In genomic region chr4:55547461-55547770, GRCh38 we compare ENCODE assay signal across 8 cellular contexts. TPM values are rescaled to one million over a fixed set of nuclear protein-coding genes. Genes with fewer than 3 reads are reported as not detected.
DNase-seq lines count a peak whose midpoint lies in the region; ATAC-seq and TF ChIP-seq lines count a peak whose summit lies in the region.

No MANE protein-coding gene starts in this region.

- peaks cover 57% of the 10 kb centered on the region for H3K4me1 Mint-ChIP-seq in stimulated activated naive CD8-positive, alpha-beta T cell treated with anti-CD3 and anti-CD28 coated beads, Interleukin-15, Interleukin-2, amounts not matched to agents 100 ng/mL and 50 ng/mL, for 24 hours (ENCODE audit: low read depth)
- H3K4me1 Mint-ChIP-seq in stimulated activated effector memory CD8-positive, alpha-beta T cell treated with anti-CD3 and anti-CD28 coated beads, Interleukin-12 subunit alpha, Interleukin-12 subunit beta, amount 100 ng/mL, for 72 hours: peaks cover 31% of the 10 kb centered on the region

- peaks cover 4% of the 10 kb centered on the region for H3K27me3 Mint-ChIP-seq in stimulated activated naive CD8-positive, alpha-beta T cell treated with anti-CD3 and anti-CD28 coated beads, Interleukin-15, Interleukin-2, amounts not matched to agents 100 ng/mL and 50 ng/mL, for 24 hours

- no peaks in the 10 kb centered on the region for H3K36me3 Mint-ChIP-seq in stimulated activated naive CD8-positive, alpha-beta T cell treated with anti-CD3 and anti-CD28 coated beads, Interleukin-15, Interleukin-2, amounts not matched to agents 100 ng/mL and 50 ng/mL, for 24 hours (ENCODE audit: low read depth)
- H3K36me3 Mint-ChIP-seq in stimulated activated effector memory CD8-positive, alpha-beta T cell treated with anti-CD3 and anti-CD28 coated beads, Interleukin-12 subunit alpha, Interleukin-12 subunit beta, amount 100 ng/mL, for 72 hours: peaks cover 13% of the 10 kb centered on the region

- no peaks in the 10 kb centered on the region for H3K9me3 Mint-ChIP-seq in stimulated activated naive CD8-positive, alpha-beta T cell treated with anti-CD3 and anti-CD28 coated beads, Interleukin-15, Interleukin-2, amounts not matched to agents 100 ng/mL and 50 ng/mL, for 24 hours
- no peaks in the 10 kb centered on the region for H3K9me3 Mint-ChIP-seq in stimulated activated effector memory CD8-positive, alpha-beta T cell treated with anti-CD3 and anti-CD28 coated beads, Interleukin-12 subunit alpha, Interleukin-12 subunit beta, amount 100 ng/mL, for 72 hours

- no peak for ATAC-seq in stimulated activated naive CD8-positive, alpha-beta T cell treated with anti-CD3 and anti-CD28 coated beads, Interleukin-15, Interleukin-2, amounts not matched to agents 100 U/mL and 50 U/mL, for 24 hours
- no peak for ATAC-seq in stimulated activated effector memory CD8-positive, alpha-beta T cell treated with anti-CD3 and anti-CD28 coated beads, Interleukin-12 subunit alpha, Interleukin-12 subunit beta, amount 100 ng/mL, for 72 hours
- ATAC-seq in GM21367 (IDR thresholded peaks at IDR 0.05; ENCODE audit: unreplicated experiment): no peak
- ATAC-seq in omental fat pad (ENCODE audit: low FRiP score): no peak

- 0 to 2% (median 2%) methylated on average over 10 of the region's 10 CpGs for WGBS in adipose tissue, 3 donors

- no peak for DNase-seq in stimulated activated naive CD8-positive, alpha-beta T cell treated with anti-CD3 and anti-CD28 coated beads, Interleukin-15, Interleukin-2, amounts not matched to agents 100 U/mL and 50 U/mL, for 24 hours
- DNase-seq in iPS-NIHi11 (ENCODE audit: low spot score): peak; percentile 50
- DNase-seq in stimulated activated effector memory CD8-positive, alpha-beta T cell treated with anti-CD3 and anti-CD28 coated beads, Interleukin-12 subunit alpha, Interleukin-12 subunit beta, amount 100 ng/mL, for 72 hours (ENCODE audit: low spot score in 2 of 2): no peak
- no peak for DNase-seq in omental fat pad (ENCODE audit: low spot score)
- DNase-seq in AML-193 (lab: John Stamatoyannopoulos, UW): no peak

- H3K27ac ChIP-seq in adipose tissue (ENCODE audit: low read depth, low read length): peak overlapping the region; percentile 53

- peak overlapping the region; percentile 70 for H3K27ac Mint-ChIP-seq in stimulated activated naive CD8-positive, alpha-beta T cell treated with anti-CD3 and anti-CD28 coated beads, Interleukin-15, Interleukin-2, amounts not matched to agents 100 ng/mL and 50 ng/mL, for 24 hours
- H3K27ac Mint-ChIP-seq in stimulated activated effector memory CD8-positive, alpha-beta T cell treated with anti-CD3 and anti-CD28 coated beads, Interleukin-12 subunit alpha, Interleukin-12 subunit beta, amount 100 ng/mL, for 72 hours: peak overlapping the region; percentile 84

- H3K4me3 Mint-ChIP-seq in stimulated activated naive CD8-positive, alpha-beta T cell treated with anti-CD3 and anti-CD28 coated beads, Interleukin-15, Interleukin-2, amounts not matched to agents 100 ng/mL and 50 ng/mL, for 24 hours: peak overlapping the region; percentile 91
- peak overlapping the region; percentile 80 for H3K4me3 Mint-ChIP-seq in stimulated activated effector memory CD8-positive, alpha-beta T cell treated with anti-CD3 and anti-CD28 coated beads, Interleukin-12 subunit alpha, Interleukin-12 subunit beta, amount 100 ng/mL, for 72 hours

- no peak for TF ChIP-seq CTCF in omental fat pad (IDR thresholded peaks at IDR 0.05)

RNA-seq across cellular contexts. Expression of gene CLOCK, which starts 0.7 kb away (rescaled TPM):
- 10 to 100 TPM in 1 of 3 donors, 1 to 10 TPM in 2; 2.9 to 10.1 (median 8.2) TPM for polyA plus RNA-seq in adipose tissue
- 10 to 100 TPM; 18.7 to 30.4 (median 27.0) TPM for total RNA-seq in omental fat pad

RNA-seq across cellular contexts. Expression of gene PDCL2, which starts 44.6 kb away (rescaled TPM):
- polyA plus RNA-seq in adipose tissue: not detected
- not detected for total RNA-seq in omental fat pad
